Comparison of ENCODE assay signal across 19 cellular contexts in the genomic region with DNA sequence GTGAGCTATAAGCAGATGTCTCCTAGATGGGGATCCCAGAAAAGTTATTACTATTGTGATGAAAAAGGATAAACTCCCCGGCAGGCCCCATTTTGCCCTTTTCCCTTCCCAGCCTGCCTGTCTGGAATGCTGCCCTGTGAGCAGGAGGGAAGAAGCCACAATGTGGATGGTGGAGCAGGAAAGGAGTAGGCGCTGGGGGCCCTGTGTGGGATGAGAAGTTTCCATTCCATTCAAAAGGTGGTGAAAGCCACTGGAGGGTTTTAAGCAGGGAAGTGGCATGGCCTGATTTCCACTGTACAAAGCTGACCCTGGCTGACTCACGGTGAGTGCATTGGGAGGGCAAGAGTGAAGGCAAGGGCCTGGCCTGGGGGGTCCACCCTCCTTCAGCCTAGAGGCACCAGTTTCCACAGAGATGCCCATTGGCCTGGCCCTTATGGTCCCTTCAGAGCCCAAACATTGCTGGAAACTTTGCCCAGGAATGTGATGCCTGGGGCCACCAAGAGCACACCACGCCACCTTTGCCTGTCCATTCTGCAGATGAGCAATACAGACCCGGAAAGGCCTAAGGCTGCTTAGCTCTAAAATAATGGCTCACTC.
"Had no signal": no experiment of that assay in that cellular context is flagged by ENCODE, and none has a peak within 500 bp of the region (broad histone marks: within the 10 kb centered on the region; RNA-seq: fewer than 3 reads in every experiment).

No MANE protein-coding gene starts in this region.

- DNase-seq: activated CD4-positive, alpha-beta T cell treated with anti-CD3 and anti-CD28 coated beads, Interleukin-2, amount 50 U/mL, for 4 hours; activated gamma-delta T cell; activated naive CD4-positive, alpha-beta T cell treated with anti-CD3 and anti-CD28 coated beads, Interleukin-2, amount 50 U/mL, for 16 hours; activated T-cell treated with anti-CD3 and anti-CD28 coated beads for 4 hours; anterior cingulate cortex; body of pancreas; dermis blood vessel endothelial cell; effector memory CD4-positive, alpha-beta T cell; foreskin keratinocyte; immature natural killer cell; kidney glomerular epithelial cell; left lung; natural killer cell; retina; spleen; stimulated activated CD4-positive, alpha-beta T cell treated with anti-CD3 and anti-CD28 coated beads, Interleukin-4, amount 100 ng/mL, for 1 hour; substantia nigra; thyroid gland had no signal

- H3K27me3 ChIP-seq: body of pancreas, thyroid gland had no signal

- H3K4me1 ChIP-seq: body of pancreas, foreskin keratinocyte, thyroid gland had no signal

- H3K27ac ChIP-seq: body of pancreas, foreskin keratinocyte, left lung, spleen, thyroid gland had no signal

- H3K36me3 ChIP-seq: left lung, spleen, thyroid gland had no signal

- H3K9me3 ChIP-seq: body of pancreas, left lung, spleen, thyroid gland had no signal

- H3K4me3 ChIP-seq: body of pancreas, left lung, lung, spleen, thyroid gland had no signal
